Comparison of ENCODE assay signal across 18 cellular contexts in genomic region chr19:55344444-55344843, GRCh38. TPM values are rescaled to one million over a fixed set of nuclear protein-coding genes. Genes with fewer than 3 reads are reported as not detected.
DNase-seq lines count a peak whose midpoint lies in the region; ATAC-seq and TF ChIP-seq lines count a peak whose summit lies in the region.
"Had no signal": no experiment of that assay in that cellular context is flagged by ENCODE, and none has a peak within 500 bp of the region (broad histone marks: within the 10 kb centered on the region; RNA-seq: fewer than 3 reads in every experiment).

No MANE protein-coding gene starts in this region.

- TF ChIP-seq CTCF in BJ (IDR thresholded peaks at IDR 0.05; ENCODE audit: insufficient read depth, low read depth, low read length): 0 out of 2 replicates have a peak, but pooled peaks have one; percentile 4

- DNase-seq in BJ (ENCODE audit: low read depth): no peak
- DNase-seq in M059J (ENCODE audit: low read depth): peak; percentile 45
- DNase-seq in astrocyte of the hippocampus (ENCODE audit: low read depth, low spot score): peak; percentile 78
- DNase-seq in DMS53 treated with DMSO at 0.1 percent for 48 hours (lab: John Stamatoyannopoulos, UW; ENCODE audit: unreplicated experiment): no peak
- DNase-seq in cortex of kidney (lab: John Stamatoyannopoulos, UW): no peak
- no peak for DNase-seq in CD1c-positive myeloid dendritic cell (ENCODE audit: extremely low spot score)
- DNase-seq: activated CD4-positive, alpha-beta T cell treated with anti-CD3 and anti-CD28 coated beads, Interleukin-2, amount 10 ng/mL, durations not matched to agents 24 days and 14 days; HFFc6; NCI-H146; stimulated activated CD4-positive, alpha-beta T cell treated with anti-CD3 and anti-CD28 coated beads, Interleukin-2, amount 100 ng/mL, for 48 hours; T-cell had no signal

- CTCF ChIA-PET in BJ (lab: Yijun Ruan, JAX): interaction anchor here (1.0 to 1.3 kb wide), 2 partner anchors 12 to 20 kb away, joined by 3 read pairs; no protein-coding TSS in a partner anchor

- H3K4me3 ChIP-seq in BJ (ENCODE audit: low read depth, low read length): no peak overlapping the region

- ATAC-seq in GM19463 (IDR thresholded peaks at IDR 0.05; ENCODE audit: unreplicated experiment): no peak
- ATAC-seq: stimulated activated memory B cell treated with anti-CD40 and anti-IgM and Interleukin-4, amounts not matched to agents 10 μg/mL and 1 μg/mL and 100 μg/mL, for 72 hours; T-cell had no signal

- POLR2A ChIA-PET in BJ (lab: Charles Lee): interaction anchor here (0.6 kb wide), 1 partner anchor 21 kb away, joined by 9 read pairs; no protein-coding TSS in a partner anchor

- peaks cover 18% of the 10 kb centered on the region for H3K36me3 ChIP-seq in BJ (ENCODE audit: control insufficient read depth, insufficient read depth, low read length)

- peak overlapping the region; percentile 25 for H3K27ac ChIP-seq in layer of hippocampus (ENCODE audit: low read depth, low read length)

- no peaks in the 10 kb centered on the region for H3K27me3 ChIP-seq in BJ (ENCODE audit: control insufficient read depth, insufficient read depth, low read length)
- no peaks in the 10 kb centered on the region for H3K27me3 ChIP-seq in layer of hippocampus (ENCODE audit: control insufficient read depth, insufficient read depth, low read length)

RNA-seq across cellular contexts. Expression of gene KMT5C, which starts 4.8 kb away (rescaled TPM):
- 3.7 and 6.4 TPM in 2 replicates for polyA plus RNA-seq in BJ (2011; rRNA removed)
- 4.7 and 5.4 TPM in 2 replicates for polyA minus RNA-seq in BJ (2011; rRNA and poly(A)+ RNA removed)
- total RNA-seq in M059J (2014; rRNA removed; shearing (Covaris generic)): 5.2 and 10.0 TPM in 2 replicates

RNA-seq across cellular contexts. Expression of gene COX6B2, which starts 10.1 kb away (rescaled TPM):
- 0.12 and 0.58 TPM in 2 replicates for polyA plus RNA-seq in BJ (2011; rRNA removed)
- polyA minus RNA-seq in BJ (2011; rRNA and poly(A)+ RNA removed): not detected in 2 replicates
- total RNA-seq in M059J (2014; rRNA removed; shearing (Covaris generic)): 0.30 TPM in 1 of 2 replicates, not detected in the other
- total RNA-seq: HFFc6, pulmonary artery endothelial cell had no signal

RNA-seq across cellular contexts. Expression of gene GARIN5B, which starts 18.6 kb away (rescaled TPM):
- polyA plus RNA-seq in BJ (2011; rRNA removed): 0.02 TPM in 1 of 2 replicates, not detected in the other
- not detected in 2 replicates for polyA minus RNA-seq in BJ (2011; rRNA and poly(A)+ RNA removed)
- not detected in 2 replicates for total RNA-seq in M059J (2014; rRNA removed; shearing (Covaris generic))
- total RNA-seq: activated CD4-positive, alpha-beta T cell treated with anti-CD3 and anti-CD28 coated beads, Interleukin-2, amount 10 ng/mL, durations not matched to agents 24 days and 14 days; G401; pulmonary artery endothelial cell; T-cell had no signal
- polyA plus RNA-seq: esophagus had no signal

RNA-seq across cellular contexts. Expression of gene TMEM150B, which starts 19.3 kb away (rescaled TPM):
- not detected in 2 replicates for polyA plus RNA-seq in BJ (2011; rRNA removed)
- not detected in 2 replicates for polyA minus RNA-seq in BJ (2011; rRNA and poly(A)+ RNA removed)
- not detected in 2 replicates for total RNA-seq in M059J (2014; rRNA removed; shearing (Covaris generic))
- total RNA-seq: G401, HFFc6, mesothelial cell of epicardium, pulmonary artery endothelial cell had no signal

RNA-seq across cellular contexts. Expression of gene IL11, which starts 25.8 kb away (rescaled TPM):
- polyA plus RNA-seq in BJ (2011; rRNA removed): 11.9 and 16.4 TPM in 2 replicates
- polyA minus RNA-seq in BJ (2011; rRNA and poly(A)+ RNA removed): 4.9 and 8.9 TPM in 2 replicates
- total RNA-seq in M059J (2014; rRNA removed; shearing (Covaris generic)): 23.0 and 39.1 TPM in 2 replicates
- total RNA-seq: activated CD4-positive, alpha-beta T cell treated with anti-CD3 and anti-CD28 coated beads, Interleukin-2, amount 10 ng/mL, durations not matched to agents 24 days and 14 days had no signal

Comparison
In these comparisons a context has a peak if more than half of its experiments do, and no peak if none do; other contexts are left out.
1. DNase-seq: peak in M059J (single experiment) and astrocyte of the hippocampus (single experiment); none in BJ (single experiment), DMS53 treated with DMSO at 0.1 percent for 48 hours (single experiment), cortex of kidney (single experiment) and CD1c-positive myeloid dendritic cell (single experiment).